Comparison of ENCODE assay signal across 8 cellular contexts in the genomic region with DNA sequence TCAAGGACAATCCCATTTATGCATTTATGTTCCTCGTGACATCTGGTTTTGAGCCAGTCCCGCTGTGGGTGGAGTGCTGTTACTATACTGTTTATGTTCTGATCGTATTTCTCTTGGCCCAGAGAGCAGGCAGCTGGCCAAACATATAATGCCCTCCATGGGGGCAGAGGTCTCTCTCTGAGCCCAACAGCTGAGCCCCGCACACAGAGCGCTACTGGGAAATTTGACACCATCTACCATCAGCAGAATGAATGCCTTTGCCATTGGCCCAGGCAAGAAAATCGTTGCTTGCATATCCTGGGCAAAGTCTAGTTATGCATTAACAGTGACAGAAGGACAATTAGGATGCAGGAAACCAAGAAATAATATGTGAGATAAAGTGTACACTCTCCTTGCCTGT.
DNase-seq lines count a peak whose midpoint lies in the region; ATAC-seq and TF ChIP-seq lines count a peak whose summit lies in the region.

No MANE protein-coding gene starts in this region.

- no peaks in the 10 kb centered on the region for H3K9me3 ChIP-seq in A673 (ENCODE audit: low read depth, low read length, poor library complexity, severe bottlenecking)
- H3K9me3 ChIP-seq in PC-3 (ENCODE audit: low read length) = 0 out of 2 replicates have a peak, but pooled peaks cover 4% of the 10 kb centered on the region

- H3K27ac ChIP-seq in A673 (ENCODE audit: low read depth, low read length, poor library complexity, severe bottlenecking) (peak overlapping the region; percentile 53), PC-3 (ENCODE audit: low read length) (no peak overlapping the region)

- H3K9me2 ChIP-seq in PC-3 (replicated peaks; ENCODE audit: low read length) = no peaks in the 10 kb centered on the region

- peak overlapping the region; percentile 39 for H2AFZ ChIP-seq in PC-3 (ENCODE audit: low read length)

- DNase-seq in A673 (ENCODE audit: low spot score) (peak; percentile 74), NCI-H1105 (lab: John Stamatoyannopoulos, UW) (peak; percentile 97), PC-3 (peak; percentile 58), fibroblast of the conjunctiva (ENCODE audit: low read depth) (peak; percentile 78), G401 (ENCODE audit: low spot score) (no peak)

- POLR2A ChIA-PET in A673 (lab: Charles Lee; ENCODE audit: low non-redundant PET) = interaction anchor here (0.5 kb wide), 1 partner anchor 792 kb away, joined by 3 read pairs; no protein-coding TSS in a partner anchor
- POLR2A ChIA-PET in PC-3 (lab: Charles Lee; ENCODE audit: unreplicated experiment) = no interaction called here

- BruUV-seq in A673 (replicated peaks; lab: Mats Ljungman, UMichigan) (no TSS peak), PC-3 (replicated peaks; lab: Mats Ljungman, UMichigan) (no TSS peak)

- CTCF ChIA-PET in A673 (lab: Charles Lee) (interaction anchor here (0.6 kb wide), 1 partner anchor 87 kb away, joined by 3 read pairs; no protein-coding TSS in a partner anchor), PC-3 (lab: Charles Lee) (no interaction called here)

- peak overlapping the region; percentile 44 for H3K4me2 ChIP-seq in PC-3 (ENCODE audit: low read length)

- TF ChIP-seq CTCF in A673 (conservative IDR thresholded peaks at IDR 0.05; ENCODE audit: low read depth, low read length) (no peak), PC-3 (conservative IDR thresholded peaks at IDR 0.05; ENCODE audit: low read depth, low read length) (no peak)

- in situ Hi-C loops in G401 (cut with HindIII; ENCODE audit: low sequenced_read_pairs) = no loop called here

- H3K27me3 ChIP-seq in A673 (replicated peaks; ENCODE audit: insufficient read depth, low read depth, low read length, poor library complexity) (no peaks in the 10 kb centered on the region), PC-3 (ENCODE audit: low read length) (no peaks in the 10 kb centered on the region)

- H3K4me3 ChIP-seq in A673 (ENCODE audit: low read depth, low read length, poor library complexity, severe bottlenecking) = no peak overlapping the region
- H3K4me3 ChIP-seq in PC-3 (ENCODE audit: low read length) = no peak overlapping the region; the same call in 1 of the 2 replicates

- H3K4me1 ChIP-seq in A673 (ENCODE audit: insufficient read depth, low read length, poor library complexity, severe bottlenecking) = peaks cover 13% of the 10 kb centered on the region
- peaks cover 29% of the 10 kb centered on the region for H3K4me1 ChIP-seq in PC-3 (ENCODE audit: insufficient read depth, low read length)

- no peaks in the 10 kb centered on the region for H3K79me2 ChIP-seq in PC-3 (ENCODE audit: low read length)

- H3K36me3 ChIP-seq in A673 (ENCODE audit: insufficient read depth, low read length, poor library complexity, severe bottlenecking) = no peaks in the 10 kb centered on the region
- no peaks in the 10 kb centered on the region for H3K36me3 ChIP-seq in PC-3 (ENCODE audit: low read depth, low read length)

- H3F3A ChIP-seq in PC-3 (ENCODE audit: low read length, unreplicated experiment) = no peaks in the 10 kb centered on the region

- intact Hi-C loops in A673 (cut with micrococcal nuclease; ENCODE audit: unreplicated experiment) (no loop called here), PC-3 (cut with micrococcal nuclease) (no loop called here)

- no peaks in the 10 kb centered on the region for H4K20me1 ChIP-seq in PC-3 (ENCODE audit: low read length)

- ATAC-seq in PC-3 (peak; percentile 35), GM18861 (IDR thresholded peaks at IDR 0.05; ENCODE audit: unreplicated experiment) (no peak), GM21515 (IDR thresholded peaks at IDR 0.05; ENCODE audit: unreplicated experiment) (no peak), GM19452 (IDR thresholded peaks at IDR 0.05; ENCODE audit: unreplicated experiment) (no peak)

- no peak overlapping the region for H3K9ac ChIP-seq in PC-3 (ENCODE audit: low read length)
